Comparison of ENCODE assay signal across 34 cellular contexts in genomic region chr12:18658179-18658578, GRCh38.
"Had no signal": no experiment of that assay in that cellular context is flagged by ENCODE, and none has a peak within 500 bp of the region (broad histone marks: within the 10 kb centered on the region; RNA-seq: fewer than 3 reads in every experiment).

No MANE protein-coding gene starts in this region.

- H3K27ac ChIP-seq: ascending aorta, cardiac muscle cell, VCaP had no signal

- DNase-seq: activated B cell treated with CpG ODN at 0.5 μM for 24 hours; activated CD4-positive, alpha-beta memory T cell treated with anti-CD3 and anti-CD28 coated beads, Interleukin-2, amount 10 ng/mL, durations not matched to agents 7 days and 5 days; activated CD4-positive, alpha-beta T cell treated with anti-CD3 and anti-CD28 coated beads for 4 hours; activated CD4-positive, alpha-beta T cell treated with anti-CD3 and anti-CD28 coated beads, Interleukin-2, amount 10 ng/mL, durations not matched to agents 24 days and 14 days; activated CD4-positive, alpha-beta T cell treated with anti-CD3 and anti-CD28 coated beads, Interleukin-2, amount 50 U/mL, for 48 hours; activated CD4-positive, CD25-positive, alpha-beta regulatory T cell treated with anti-CD3 and anti-CD28 coated beads, Interleukin-2, amount 50 U/mL, for 72 hours; activated CD8-positive, alpha-beta memory T cell treated with anti-CD3 and anti-CD28 coated beads for 24 hours; activated CD8-positive, alpha-beta memory T cell treated with anti-CD3 and anti-CD28 coated beads, Interleukin-2, amount 10 ng/mL, durations not matched to agents 7 days and 5 days; activated CD8-positive, alpha-beta memory T cell treated with anti-CD3 and anti-CD28 coated beads, Interleukin-2, amount 50 U/mL, for 48 hours; activated CD8-positive, alpha-beta T cell treated with anti-CD3 and anti-CD28 coated beads, Interleukin-2, amount 10 ng/mL, durations not matched to agents 7 days and 5 days; activated effector memory CD4-positive, alpha-beta T cell treated with Interleukin-2 at 50 U/mL for 16 hours; activated gamma-delta T cell; activated naive CD4-positive, alpha-beta T cell treated with anti-CD3 and anti-CD28 coated beads, Interleukin-2, amount 10 ng/mL, durations not matched to agents 7 days and 5 days; activated naive CD4-positive, alpha-beta T cell treated with Interleukin-2 at 50 U/mL for 16 hours; activated naive CD8-positive, alpha-beta T cell treated with anti-CD3 and anti-CD28 coated beads, Interleukin-2, amount 10 ng/mL, durations not matched to agents 7 days and 5 days; activated naive CD8-positive, alpha-beta T cell treated with anti-CD3 and anti-CD28 coated beads, Interleukin-2, amount 50 U/mL, for 24 hours; activated T-cell treated with anti-CD3 and anti-CD28 coated beads, Interleukin-2, amount 50 U/mL, for 24 hours; activated T-cell treated with anti-CD3 and anti-CD28 coated beads, Interleukin-2, amount 50 U/mL, for 48 hours; amygdala; anterior cingulate cortex; caudate nucleus; cerebellar nuclear complex; T-helper 1 cell; T-helper 2 cell; T-helper 9 cell had no signal

- H3K4me1 ChIP-seq: ascending aorta had no signal

- H3K36me3 Mint-ChIP-seq: activated CD8-positive, alpha-beta memory T cell treated with anti-CD3 and anti-CD28 coated beads, Interleukin-2, amount 10 ng/mL, durations not matched to agents 7 days and 5 days; activated naive CD4-positive, alpha-beta T cell treated with anti-CD3 and anti-CD28 coated beads, Interleukin-2, amount 10 ng/mL, durations not matched to agents 7 days and 5 days; activated naive CD8-positive, alpha-beta T cell; activated naive CD8-positive, alpha-beta T cell treated with anti-CD3 and anti-CD28 coated beads, Interleukin-2, amount 10 ng/mL, durations not matched to agents 7 days and 5 days; brain had no signal

- H3K27me3 Mint-ChIP-seq: activated B cell treated with CpG ODN at 0.5 μM for 24 hours; activated CD4-positive, alpha-beta memory T cell treated with anti-CD3 and anti-CD28 coated beads, Interleukin-2, amount 10 ng/mL, durations not matched to agents 7 days and 5 days; activated CD4-positive, alpha-beta T cell treated with anti-CD3 and anti-CD28 coated beads, Interleukin-2, amount 10 ng/mL, durations not matched to agents 24 days and 14 days; activated CD8-positive, alpha-beta memory T cell treated with anti-CD3 and anti-CD28 coated beads, Interleukin-2, amount 10 ng/mL, durations not matched to agents 7 days and 5 days; activated naive CD4-positive, alpha-beta T cell treated with anti-CD3 and anti-CD28 coated beads, Interleukin-2, amount 10 ng/mL, durations not matched to agents 7 days and 5 days; activated naive CD8-positive, alpha-beta T cell; activated naive CD8-positive, alpha-beta T cell treated with anti-CD3 and anti-CD28 coated beads, Interleukin-2, amount 10 ng/mL, durations not matched to agents 7 days and 5 days; activated naive CD8-positive, alpha-beta T cell treated with anti-CD3 and anti-CD28 coated beads, Interleukin-2, amount 50 U/mL, for 24 hours; activated T-cell treated with anti-CD3 and anti-CD28 coated beads, Interleukin-2, amount 50 U/mL, for 24 hours; brain; central memory CD8-positive, alpha-beta T cell had no signal

- H3K36me3 ChIP-seq: ascending aorta, cardiac muscle cell had no signal

- H3K4me3 Mint-ChIP-seq: activated B cell treated with CpG ODN at 0.5 μM for 24 hours; activated CD4-positive, alpha-beta memory T cell treated with anti-CD3 and anti-CD28 coated beads, Interleukin-2, amount 10 ng/mL, durations not matched to agents 7 days and 5 days; activated CD4-positive, alpha-beta T cell treated with anti-CD3 and anti-CD28 coated beads, Interleukin-2, amount 10 ng/mL, durations not matched to agents 24 days and 14 days; activated CD8-positive, alpha-beta memory T cell treated with anti-CD3 and anti-CD28 coated beads, Interleukin-2, amount 10 ng/mL, durations not matched to agents 7 days and 5 days; activated CD8-positive, alpha-beta T cell treated with anti-CD3 and anti-CD28 coated beads, Interleukin-2, amount 10 ng/mL, durations not matched to agents 7 days and 5 days; activated naive CD4-positive, alpha-beta T cell treated with anti-CD3 and anti-CD28 coated beads, Interleukin-2, amount 10 ng/mL, durations not matched to agents 7 days and 5 days; activated naive CD8-positive, alpha-beta T cell; activated naive CD8-positive, alpha-beta T cell treated with anti-CD3 and anti-CD28 coated beads, Interleukin-2, amount 10 ng/mL, durations not matched to agents 7 days and 5 days; activated naive CD8-positive, alpha-beta T cell treated with anti-CD3 and anti-CD28 coated beads, Interleukin-2, amount 50 U/mL, for 24 hours; activated T-cell treated with anti-CD3 and anti-CD28 coated beads, Interleukin-2, amount 50 U/mL, for 24 hours; brain; central memory CD8-positive, alpha-beta T cell; T-helper 1 cell treated with Interleukin-12 subunit alpha and Interleukin-12 subunit beta and Interleukin-4 antibody, amounts not matched to agents 30 μg/mL and 1 μg/mL, for 36 hours; T-helper 2 cell treated with Interferon-gamma antibody and Interleukin-4, amounts not matched to agents 5 μg/mL and 100 μg/mL, for 36 hours had no signal

- H3K4me3 ChIP-seq: ascending aorta, cardiac muscle cell had no signal

- ATAC-seq: activated CD8-positive, alpha-beta memory T cell treated with anti-CD3 and anti-CD28 coated beads, Interleukin-2, amount 10 ng/mL, durations not matched to agents 7 days and 5 days; activated CD8-positive, alpha-beta T cell treated with anti-CD3 and anti-CD28 coated beads, Interleukin-2, amount 10 ng/mL, durations not matched to agents 7 days and 5 days; activated naive CD8-positive, alpha-beta T cell treated with anti-CD3 and anti-CD28 coated beads, Interleukin-2, amount 50 U/mL, for 24 hours had no signal

- H3K27me3 ChIP-seq: ascending aorta, cardiac muscle cell had no signal

- H3K27ac Mint-ChIP-seq: activated B cell treated with CpG ODN at 0.5 μM for 24 hours; activated CD4-positive, alpha-beta memory T cell treated with anti-CD3 and anti-CD28 coated beads, Interleukin-2, amount 10 ng/mL, durations not matched to agents 7 days and 5 days; activated CD4-positive, alpha-beta T cell treated with anti-CD3 and anti-CD28 coated beads, Interleukin-2, amount 10 ng/mL, durations not matched to agents 24 days and 14 days; activated CD8-positive, alpha-beta memory T cell treated with anti-CD3 and anti-CD28 coated beads, Interleukin-2, amount 10 ng/mL, durations not matched to agents 7 days and 5 days; activated CD8-positive, alpha-beta T cell treated with anti-CD3 and anti-CD28 coated beads, Interleukin-2, amount 10 ng/mL, durations not matched to agents 7 days and 5 days; activated naive CD4-positive, alpha-beta T cell treated with anti-CD3 and anti-CD28 coated beads, Interleukin-2, amount 10 ng/mL, durations not matched to agents 7 days and 5 days; activated naive CD8-positive, alpha-beta T cell; activated naive CD8-positive, alpha-beta T cell treated with anti-CD3 and anti-CD28 coated beads, Interleukin-2, amount 10 ng/mL, durations not matched to agents 7 days and 5 days; activated naive CD8-positive, alpha-beta T cell treated with anti-CD3 and anti-CD28 coated beads, Interleukin-2, amount 50 U/mL, for 24 hours; activated T-cell treated with anti-CD3 and anti-CD28 coated beads, Interleukin-2, amount 50 U/mL, for 24 hours; activated T-helper 2 cell treated with anti-CD3 and anti-CD28 coated beads, Interferon-gamma antibody, Interleukin-2, Interleukin-4, amounts not matched to agents 10 μg/mL and 5 μg/mL and 100 μg/mL, durations not matched to agents 14 hours and 24 hours and 36 hours; brain; T-helper 1 cell treated with Interleukin-12 subunit alpha and Interleukin-12 subunit beta and Interleukin-4 antibody, amounts not matched to agents 30 μg/mL and 1 μg/mL, for 36 hours; T-helper 2 cell treated with Interferon-gamma antibody and Interleukin-4, amounts not matched to agents 5 μg/mL and 100 μg/mL, for 36 hours had no signal

- H3K4me1 Mint-ChIP-seq: activated B cell treated with CpG ODN at 0.5 μM for 24 hours; activated CD4-positive, alpha-beta memory T cell treated with anti-CD3 and anti-CD28 coated beads, Interleukin-2, amount 10 ng/mL, durations not matched to agents 7 days and 5 days; activated CD4-positive, alpha-beta T cell treated with anti-CD3 and anti-CD28 coated beads, Interleukin-2, amount 10 ng/mL, durations not matched to agents 24 days and 14 days; activated CD8-positive, alpha-beta memory T cell treated with anti-CD3 and anti-CD28 coated beads, Interleukin-2, amount 10 ng/mL, durations not matched to agents 7 days and 5 days; activated naive CD4-positive, alpha-beta T cell treated with anti-CD3 and anti-CD28 coated beads, Interleukin-2, amount 10 ng/mL, durations not matched to agents 7 days and 5 days; activated naive CD8-positive, alpha-beta T cell treated with anti-CD3 and anti-CD28 coated beads, Interleukin-2, amount 10 ng/mL, durations not matched to agents 7 days and 5 days; activated naive CD8-positive, alpha-beta T cell treated with anti-CD3 and anti-CD28 coated beads, Interleukin-2, amount 50 U/mL, for 24 hours; brain; central memory CD8-positive, alpha-beta T cell had no signal
